8 cellular contexts compared by ENCODE assay signal in the genomic region with DNA sequence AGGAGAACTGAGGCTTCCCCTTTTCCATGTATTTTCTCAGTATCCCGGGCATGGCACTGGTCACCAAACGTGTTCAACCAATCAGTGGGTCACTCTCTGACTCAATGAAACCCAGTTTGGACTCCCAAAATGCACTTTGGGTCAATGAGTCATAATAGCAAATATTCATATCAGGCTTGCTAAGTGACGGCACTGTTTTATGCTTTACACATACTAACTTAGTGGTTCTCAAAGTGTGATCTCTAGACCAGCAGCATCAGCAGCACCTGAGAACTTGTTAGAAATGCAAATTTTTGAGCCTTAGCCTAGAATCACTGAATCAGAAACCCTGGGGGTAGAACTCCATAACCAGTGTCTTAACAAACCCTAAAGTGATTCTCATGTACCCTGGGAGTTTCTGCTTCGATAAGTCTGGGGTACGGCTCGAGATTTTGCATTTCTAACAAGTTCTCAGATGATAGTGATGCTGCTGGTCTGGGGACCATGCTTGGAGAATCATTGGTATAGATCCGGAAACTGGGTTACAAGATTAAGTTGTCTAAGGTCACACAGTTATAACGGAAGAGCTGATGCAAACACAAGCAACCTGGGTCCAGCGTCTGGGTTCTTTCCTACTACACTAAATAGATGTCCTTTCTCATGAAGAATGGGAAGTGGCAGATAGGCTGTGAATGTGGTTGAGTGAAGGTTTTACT. TPM values are rescaled to one million over a fixed set of nuclear protein-coding genes. Genes with fewer than 3 reads are reported as not detected.
DNase-seq lines count a peak whose midpoint lies in the region; ATAC-seq and TF ChIP-seq lines count a peak whose summit lies in the region.
"Had no signal": no experiment of that assay in that cellular context is flagged by ENCODE, and none has a peak within 500 bp of the region (broad histone marks: within the 10 kb centered on the region; RNA-seq: fewer than 3 reads in every experiment).

No MANE protein-coding gene starts in this region.

- no peaks in the 10 kb centered on the region for H3K9me3 Mint-ChIP-seq in natural killer cell

- H3K4me3 ChIP-seq in OCI-LY1 (ENCODE audit: low read depth, low read length, poor library complexity, severe bottlenecking) (peak overlapping the region; percentile 48), testis (no peak overlapping the region)

- peak; percentile 57 for ATAC-seq in GM18868 (IDR thresholded peaks at IDR 0.05; ENCODE audit: unreplicated experiment)
- peak; percentile 60 for ATAC-seq in GM21723 (IDR thresholded peaks at IDR 0.05; ENCODE audit: unreplicated experiment)
- peak; percentile 89 to 90 (median 89) for ATAC-seq in natural killer cell

- no peaks in the 10 kb centered on the region for H3K9me2 ChIP-seq in OCI-LY1 (ENCODE audit: low read depth, low read length)

- H4K20me1 ChIP-seq in OCI-LY1 (ENCODE audit: insufficient read depth, low read length): no peaks in the 10 kb centered on the region

- H3F3A ChIP-seq in OCI-LY1 (ENCODE audit: insufficient read depth, low read length): peaks cover 8% of the 10 kb centered on the region; the same call in 1 of the 2 replicates

- H3K9ac ChIP-seq in OCI-LY1 (ENCODE audit: low read length): peak overlapping the region; percentile 72

- peak overlapping the region; percentile 76 for H3K4me2 ChIP-seq in OCI-LY1 (ENCODE audit: low read length)

- H3K4me3 Mint-ChIP-seq in natural killer cell: peak overlapping the region; percentile 55

- peak; percentile 27 for DNase-seq in natural killer cell
- DNase-seq in ureter (ENCODE audit: low spot score): no peak
- DNase-seq in NOMO-1 treated with DMSO at 0.1 percent for 48 hours (lab: John Stamatoyannopoulos, UW; ENCODE audit: unreplicated experiment): no peak
- no peak for DNase-seq in testis
- DNase-seq: KG1 had no signal

- no peaks in the 10 kb centered on the region for H3K27me3 Mint-ChIP-seq in natural killer cell (ENCODE audit: low read depth in 2 of 2)

- peak overlapping the region; percentile 97 for H3K27ac Mint-ChIP-seq in natural killer cell

- no peaks in the 10 kb centered on the region for H3K36me3 Mint-ChIP-seq in natural killer cell

- TF ChIP-seq CTCF in OCI-LY1 (IDR thresholded peaks at IDR 0.05; ENCODE audit: low read length) (no peak), natural killer cell (IDR thresholded peaks at IDR 0.05) (no peak), testis (IDR thresholded peaks at IDR 0.05) (no peak)

- H3K79me2 ChIP-seq in OCI-LY1 (ENCODE audit: insufficient read depth, low read length): no peaks in the 10 kb centered on the region

- H3K9me3 ChIP-seq in OCI-LY1 (ENCODE audit: low read length) (no peaks in the 10 kb centered on the region), testis (no peaks in the 10 kb centered on the region)

- H3K4me1 ChIP-seq in OCI-LY1 (ENCODE audit: insufficient read depth, low read length, severe bottlenecking): peaks cover 74% of the 10 kb centered on the region
- peaks cover 4% of the 10 kb centered on the region for H3K4me1 ChIP-seq in testis

- WGBS in testis, 2 donors: 86 to 96% methylated on average over 9 of the region's 9 CpGs

- no peaks in the 10 kb centered on the region for H3K27me3 ChIP-seq in OCI-LY1 (ENCODE audit: insufficient read depth, low read length)
- H3K27me3 ChIP-seq in testis: no peaks in the 10 kb centered on the region

- TF ChIP-seq POLR2A in testis (IDR thresholded peaks at IDR 0.05): no peak

- H3K27ac ChIP-seq in OCI-LY1 (ENCODE audit: low read depth, low read length, poor library complexity, severe bottlenecking) (peak overlapping the region; percentile 98), testis (no peak overlapping the region)

- no peak overlapping the region for H2AFZ ChIP-seq in OCI-LY1 (ENCODE audit: low read length)

- H3K4me1 Mint-ChIP-seq in natural killer cell: peaks cover 57 to 61% of the 10 kb centered on the region in 2 donors

- H3K36me3 ChIP-seq in OCI-LY1 (ENCODE audit: insufficient read depth, low read length) (no peaks in the 10 kb centered on the region), testis (ENCODE audit: low read depth, missing control alignments) (no peaks in the 10 kb centered on the region)

- intact Hi-C loops in natural killer cell (cut with micrococcal nuclease) (loop anchor here (1.0 kb wide), 3 partner anchors 26 to 77 kb away; no protein-coding TSS in a partner anchor), testis (cut with DNase I; ENCODE audit: low total_unique reads) (no loop called here)

RNA-seq across cellular contexts. Expression of a gene that starts 35.6 kb away (rescaled TPM):
- total RNA-seq in natural killer cell (100 to 1,000 TPM; 532 to 684 (median 589) TPM), ureter (112 TPM), testis (10 to 100 TPM; 15.1 to 15.3 TPM)
- polyA plus RNA-seq in testis (ENCODE audit: insufficient read depth, low read depth, low replicate concordance): 21.1 TPM
